Comparison of ENCODE assay signal across 1 cellular context in the genomic region with DNA sequence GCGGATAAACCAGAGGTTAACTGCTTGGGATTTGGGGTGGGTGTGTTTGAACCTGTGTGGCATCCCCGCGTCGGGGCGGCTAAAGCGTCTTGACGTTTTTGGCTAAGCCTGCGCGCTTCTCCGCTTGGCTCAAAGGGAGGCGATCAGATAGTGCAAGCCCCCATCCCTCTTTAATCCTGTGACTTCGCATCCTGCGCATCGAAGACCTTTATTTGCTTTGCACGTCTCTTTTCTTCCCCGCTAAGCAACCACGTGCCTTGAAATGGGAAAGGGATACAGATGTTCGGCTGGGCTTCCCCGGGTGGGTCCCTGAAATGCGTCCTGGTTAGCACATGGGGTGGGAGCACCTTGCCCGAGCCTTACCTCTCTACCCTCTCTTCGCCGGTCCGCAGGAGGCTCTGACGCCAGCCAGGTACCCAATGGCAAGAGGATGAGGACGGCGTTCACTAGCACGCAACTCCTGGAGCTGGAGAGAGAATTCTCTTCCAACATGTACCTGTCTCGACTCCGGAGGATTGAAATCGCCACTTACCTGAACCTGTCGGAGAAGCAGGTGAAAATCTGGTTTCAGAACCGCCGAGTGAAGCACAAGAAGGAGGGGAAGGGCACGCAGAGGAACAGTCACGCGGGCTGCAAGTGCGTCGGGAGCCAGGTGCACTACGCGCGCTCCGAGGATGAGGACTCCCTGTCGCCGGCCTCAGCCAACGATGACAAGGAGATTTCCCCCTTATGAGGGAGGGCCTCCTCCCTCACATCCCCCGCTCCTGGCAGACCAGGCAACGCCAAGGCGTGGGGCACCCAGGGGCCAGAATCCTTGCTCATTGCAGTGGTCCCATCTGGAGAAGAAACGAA.
A peak's percentile ranks its signal among the peaks of the same experiment; 100 is the strongest.
TF ChIP-seq lines count a peak whose summit lies in the region.

No MANE protein-coding gene starts in this region.

TF ChIP-seq in HepG2, 621 proteins besides CTCF, POLR2A, EP300 and RAD21:
- TF ChIP-seq ZNF644 (CRISPR knock-in tag; IDR thresholded peaks at IDR 0.05; ENCODE audit: low read depth) (no peak), TOPORS (CRISPR knock-in tag; IDR thresholded peaks at IDR 0.05) (no peak), EZH2 (conservative IDR thresholded peaks at IDR 0.05; ENCODE audit: low read depth, low read length) (peak; percentile 66), ZNF33A (CRISPR knock-in tag; IDR thresholded peaks at IDR 0.05; ENCODE audit: borderline replicate concordance) (no peak), GLI4 (CRISPR knock-in tag; IDR thresholded peaks at IDR 0.05; ENCODE audit: borderline replicate concordance) (no peak), ZNF138 (CRISPR knock-in tag; IDR thresholded peaks at IDR 0.05; ENCODE audit: low read depth) (no peak)
